ENCODE assay signal across 9 cellular contexts in the genomic region with DNA sequence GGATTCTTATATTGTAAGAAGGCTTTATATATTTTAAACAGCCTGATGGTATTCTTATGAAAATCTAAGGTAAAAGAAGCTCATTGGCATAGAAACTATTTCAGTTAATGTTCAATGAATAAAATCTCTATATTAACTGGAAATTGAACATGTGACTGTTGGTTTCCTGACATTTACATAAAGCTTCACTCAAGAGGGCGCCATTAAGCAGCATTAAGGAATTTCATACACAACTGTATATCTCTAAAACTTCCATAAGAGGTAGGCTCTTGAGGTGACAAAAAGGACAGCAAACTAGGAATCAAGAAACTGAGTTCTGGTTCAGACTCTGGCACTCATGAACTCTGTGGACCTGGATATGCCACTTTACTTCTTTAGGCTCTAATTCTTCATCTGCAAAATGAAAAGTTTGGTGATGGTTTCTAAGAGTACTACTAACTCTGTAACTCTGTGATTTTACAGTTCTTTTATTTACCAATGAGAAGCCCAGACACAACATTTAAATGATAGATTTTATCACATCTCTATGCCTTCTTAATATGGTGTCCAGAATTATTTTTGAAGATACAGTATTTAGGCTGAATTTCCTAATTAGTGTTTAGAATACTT.
DNase-seq lines count a peak whose midpoint lies in the region; ATAC-seq, FAIRE-seq and TF ChIP-seq lines count a peak whose summit lies in the region.
"Had no signal": no experiment of that assay in that cellular context is flagged by ENCODE, and none has a peak within 500 bp of the region (broad histone marks: within the 10 kb centered on the region; RNA-seq: fewer than 3 reads in every experiment).

No MANE protein-coding gene starts in this region.

- ATAC-seq in GM19395 (IDR thresholded peaks at IDR 0.05; ENCODE audit: unreplicated experiment), result peak; percentile 52

- FAIRE-seq in GM12892 (lab: Jason Lieb, UNC), result no peak

- 25% methylated on average over 1 of the region's 1 CpG for WGBS in prostate gland

- H3K36me3 ChIP-seq in colonic mucosa, result no peaks in the 10 kb centered on the region
- no peaks in the 10 kb centered on the region for H3K36me3 ChIP-seq in prostate gland
- H3K36me3 ChIP-seq in uterus, result no peaks in the 10 kb centered on the region
- H3K36me3 ChIP-seq: ovary had no signal

- H3K4me3 ChIP-seq in colonic mucosa, result no peak overlapping the region
- no peak overlapping the region for H3K4me3 ChIP-seq in prostate gland
- H3K4me3 ChIP-seq in uterus, result no peak overlapping the region
- H3K4me3 ChIP-seq: ovary had no signal

- intact Hi-C loops in colonic mucosa (cut with DNase I), result loop anchor here (2.0 kb wide), 1 partner anchor 75 kb away; no protein-coding TSS in a partner anchor
- intact Hi-C loops in prostate gland (cut with DNase I), result no loop called here
- intact Hi-C loops in uterus (cut with DNase I; ENCODE audit: low total_unique reads), result no loop called here

- H3K9me3 ChIP-seq in colonic mucosa (no peaks in the 10 kb centered on the region), prostate gland (no peaks in the 10 kb centered on the region), uterus (no peaks in the 10 kb centered on the region)
- H3K9me3 ChIP-seq: ovary had no signal

- no peak overlapping the region for H3K9ac ChIP-seq in colonic mucosa (ENCODE audit: low read depth in 2 of 2, low read length in 2 of 2)

- TF ChIP-seq CTCF in colonic mucosa (IDR thresholded peaks at IDR 0.05), result no peak
- peak in 3 of 4 experiments; percentile 26 to 52 (median 49) for TF ChIP-seq CTCF in prostate gland (IDR thresholded peaks at IDR 0.05)
- no peak for TF ChIP-seq CTCF in uterus (IDR thresholded peaks at IDR 0.05)

- H3K27me3 ChIP-seq in colonic mucosa (no peaks in the 10 kb centered on the region), prostate gland (replicated peaks; ENCODE audit: insufficient read depth) (no peaks in the 10 kb centered on the region), uterus (no peaks in the 10 kb centered on the region)
- H3K27me3 ChIP-seq: ovary had no signal

- H3K4me1 ChIP-seq in colonic mucosa (no peaks in the 10 kb centered on the region), prostate gland (replicated peaks) (no peaks in the 10 kb centered on the region), uterus (no peaks in the 10 kb centered on the region)

- H3K27ac ChIP-seq in colonic mucosa (no peak overlapping the region), prostate gland (no peak overlapping the region), uterus (no peak overlapping the region)
- H3K27ac ChIP-seq: ovary had no signal

- TF ChIP-seq POLR2A in prostate gland (IDR thresholded peaks at IDR 0.05) (no peak), GM12892 (IDR thresholded peaks at IDR 0.05; ENCODE audit: low read depth, low read length) (no peak), uterus (IDR thresholded peaks at IDR 0.05) (no peak)

- DNase-seq in NCI-H345 (lab: John Stamatoyannopoulos, UW) (peak; percentile 37), colonic mucosa (peak; percentile 29), prostate gland (ENCODE audit: low spot score) (peak; percentile 29), activated T-cell treated with anti-CD3 and anti-CD28 coated beads for 4 hours (no peak), GM12892 (ENCODE audit: insufficient read length) (no peak), uterus (no peak)
- DNase-seq: activated naive CD4-positive, alpha-beta T cell; ovary had no signal

Comparison
In these comparisons a context has a peak if more than half of its experiments do, and no peak if none do; other contexts are left out.
1. DNase-seq: peak in NCI-H345 (single experiment), colonic mucosa (single experiment) and prostate gland (single experiment); none in activated T-cell treated with anti-CD3 and anti-CD28 coated beads for 4 hours (single experiment), GM12892 (single experiment) and uterus (0 of 2).
2. CTCF ChIP-seq: peak in prostate gland (3 of 4); none in colonic mucosa (single experiment) and uterus (0 of 4).